ENCODE assay signal across 16 cellular contexts in genomic region chr2:230671117-230671516, GRCh38. TPM values are rescaled to one million over a fixed set of nuclear protein-coding genes. Genes with fewer than 3 reads are reported as not detected.
A peak's percentile ranks its signal among the peaks of the same experiment; 100 is the strongest.
DNase-seq lines count a peak whose midpoint lies in the region; ATAC-seq and TF ChIP-seq lines count a peak whose summit lies in the region.
"Had no signal": no experiment of that assay in that cellular context is flagged by ENCODE, and none has a peak within 500 bp of the region (broad histone marks: within the 10 kb centered on the region; RNA-seq: fewer than 3 reads in every experiment).

No MANE protein-coding gene starts in this region.

- no peak for DNase-seq in CD4-positive, CD25-positive, alpha-beta regulatory T cell
- DNase-seq in HFF-Myc (ENCODE audit: extremely low read depth, low read depth) (peak; percentile 79), kidney epithelial cell (ENCODE audit: low read depth) (peak; percentile 85), germinal center (ENCODE audit: low spot score) (no peak), erythroblast (lab: John Stamatoyannopoulos, UW) (no peak)
- DNase-seq in activated T-helper 1 cell treated with anti-CD3 and anti-CD28 coated beads, Interleukin-12 subunit alpha, Interleukin-12 subunit beta, Interleukin-2, Interleukin-4 antibody, amounts not matched to agents 30 ng/mL and 10 ng/mL and 1 ng/mL, durations not matched to agents 14 hours and 24 hours and 36 hours (ENCODE audit: low spot score) = no peak
- no peak for DNase-seq in effector memory CD8-positive, alpha-beta T cell
- DNase-seq: body of pancreas; DMS79; GOT3; NCI-H524 treated with DMSO at 0.1 percent for 48 hours; occipital lobe; stimulated activated CD4-positive, alpha-beta T cell treated with anti-CD3 and anti-CD28 coated beads, Interleukin-2, amount 100 ng/mL, for 48 hours had no signal

- H3K9me3 Mint-ChIP-seq in CD4-positive, CD25-positive, alpha-beta regulatory T cell = no peaks in the 10 kb centered on the region
- H3K9me3 Mint-ChIP-seq in activated T-helper 1 cell treated with anti-CD3 and anti-CD28 coated beads, Interleukin-12 subunit alpha, Interleukin-12 subunit beta, Interleukin-2, Interleukin-4 antibody, amounts not matched to agents 30 ng/mL and 10 ng/mL and 1 ng/mL, durations not matched to agents 14 hours and 24 hours and 36 hours = no peaks in the 10 kb centered on the region
- no peaks in the 10 kb centered on the region for H3K9me3 Mint-ChIP-seq in effector memory CD8-positive, alpha-beta T cell

- no peaks in the 10 kb centered on the region for H3K27me3 Mint-ChIP-seq in CD4-positive, CD25-positive, alpha-beta regulatory T cell
- H3K27me3 Mint-ChIP-seq in activated T-helper 1 cell treated with anti-CD3 and anti-CD28 coated beads, Interleukin-12 subunit alpha, Interleukin-12 subunit beta, Interleukin-2, Interleukin-4 antibody, amounts not matched to agents 30 ng/mL and 10 ng/mL and 1 ng/mL, durations not matched to agents 14 hours and 24 hours and 36 hours (ENCODE audit: insufficient read depth) = no peaks in the 10 kb centered on the region
- no peaks in the 10 kb centered on the region for H3K27me3 Mint-ChIP-seq in effector memory CD8-positive, alpha-beta T cell

- H3K27ac ChIP-seq in CD4-positive, CD25-positive, alpha-beta regulatory T cell (ENCODE audit: insufficient read depth, low read length, poor library complexity, severe bottlenecking) = no peak overlapping the region
- H3K27ac ChIP-seq: body of pancreas, esophagus muscularis mucosa, SK-N-MC had no signal

- TF ChIP-seq CTCF in HFF-Myc (IDR thresholded peaks at IDR 0.05; ENCODE audit: low read depth, low read length, missing control alignments) = no peak
- TF ChIP-seq CTCF in kidney epithelial cell (IDR thresholded peaks at IDR 0.05; ENCODE audit: insufficient read depth, low read length, poor library complexity, severe bottlenecking) = no peak

- H3K4me3 ChIP-seq in CD4-positive, CD25-positive, alpha-beta regulatory T cell (ENCODE audit: low read depth, low read length) = no peak overlapping the region
- H3K4me3 ChIP-seq in HFF-Myc (replicated peaks; ENCODE audit: low read depth, low read length) (no peak overlapping the region), kidney epithelial cell (ENCODE audit: low read depth, low read length) (no peak overlapping the region)
- H3K4me3 ChIP-seq: body of pancreas, esophagus muscularis mucosa, SK-N-MC had no signal

- peaks cover 17 to 37% (median 21%) of the 10 kb centered on the region in 4 donors for H3K4me1 Mint-ChIP-seq in CD4-positive, CD25-positive, alpha-beta regulatory T cell
- H3K4me1 Mint-ChIP-seq in activated T-helper 1 cell treated with anti-CD3 and anti-CD28 coated beads, Interleukin-12 subunit alpha, Interleukin-12 subunit beta, Interleukin-2, Interleukin-4 antibody, amounts not matched to agents 30 ng/mL and 10 ng/mL and 1 ng/mL, durations not matched to agents 14 hours and 24 hours and 36 hours (ENCODE audit: low read depth) = peaks cover 75% of the 10 kb centered on the region
- peaks cover 28 to 29% of the 10 kb centered on the region in 2 donors for H3K4me1 Mint-ChIP-seq in effector memory CD8-positive, alpha-beta T cell (ENCODE audit: low read depth in 2 of 2)

- H3K4me1 ChIP-seq in CD4-positive, CD25-positive, alpha-beta regulatory T cell (ENCODE audit: control insufficient read depth, insufficient read depth, low read length, poor library complexity, severe bottlenecking) = peaks cover 24% of the 10 kb centered on the region
- H3K4me1 ChIP-seq: body of pancreas had no signal

- no peaks in the 10 kb centered on the region for H3K9me3 ChIP-seq in CD4-positive, CD25-positive, alpha-beta regulatory T cell (ENCODE audit: control insufficient read depth in 2 of 2, low read length in 2 of 2)
- H3K9me3 ChIP-seq: body of pancreas, esophagus muscularis mucosa had no signal

- ATAC-seq in CD4-positive, CD25-positive, alpha-beta regulatory T cell (ENCODE audit: low read depth in 2 of 2) = no peak
- ATAC-seq in effector memory CD8-positive, alpha-beta T cell (replicated peaks) = no peak
- ATAC-seq in HG03354 (IDR thresholded peaks at IDR 0.05; ENCODE audit: poor library complexity, severe bottlenecking, unreplicated experiment) = no peak
- ATAC-seq: body of pancreas had no signal

- TF ChIP-seq POLR2A in erythroblast (IDR thresholded peaks at IDR 0.05; ENCODE audit: low read length) = no peak

- H3K27ac Mint-ChIP-seq in CD4-positive, CD25-positive, alpha-beta regulatory T cell = peak overlapping the region in 2 of 3 donors; percentile 3 to 29
- peak overlapping the region; percentile 50 for H3K27ac Mint-ChIP-seq in activated T-helper 1 cell treated with anti-CD3 and anti-CD28 coated beads, Interleukin-12 subunit alpha, Interleukin-12 subunit beta, Interleukin-2, Interleukin-4 antibody, amounts not matched to agents 30 ng/mL and 10 ng/mL and 1 ng/mL, durations not matched to agents 14 hours and 24 hours and 36 hours
- H3K27ac Mint-ChIP-seq in effector memory CD8-positive, alpha-beta T cell = peak overlapping the region in 1 of 2 donors; percentile 40

- H3K36me3 Mint-ChIP-seq in CD4-positive, CD25-positive, alpha-beta regulatory T cell = no peaks in the 10 kb centered on the region
- peaks cover 3% of the 10 kb centered on the region for H3K36me3 Mint-ChIP-seq in activated T-helper 1 cell treated with anti-CD3 and anti-CD28 coated beads, Interleukin-12 subunit alpha, Interleukin-12 subunit beta, Interleukin-2, Interleukin-4 antibody, amounts not matched to agents 30 ng/mL and 10 ng/mL and 1 ng/mL, durations not matched to agents 14 hours and 24 hours and 36 hours (ENCODE audit: low read depth)
- H3K36me3 Mint-ChIP-seq in effector memory CD8-positive, alpha-beta T cell (ENCODE audit: insufficient read depth) = no peaks in the 10 kb centered on the region

- H3K36me3 ChIP-seq in CD4-positive, CD25-positive, alpha-beta regulatory T cell (ENCODE audit: control insufficient read depth, insufficient read depth, low read length) = no peaks in the 10 kb centered on the region
- H3K36me3 ChIP-seq in kidney epithelial cell (ENCODE audit: control insufficient read depth, insufficient read depth, low read length) = no peaks in the 10 kb centered on the region
- H3K36me3 ChIP-seq: esophagus muscularis mucosa had no signal

- intact Hi-C loops in activated T-helper 1 cell treated with anti-CD3 and anti-CD28 coated beads, Interleukin-12 subunit alpha, Interleukin-12 subunit beta, Interleukin-2, Interleukin-4 antibody, amounts not matched to agents 30 ng/mL and 10 ng/mL and 1 ng/mL, durations not matched to agents 14 hours and 24 hours and 36 hours (cut with micrococcal nuclease) = no loop called here

- H3K27me3 ChIP-seq in CD4-positive, CD25-positive, alpha-beta regulatory T cell (ENCODE audit: control insufficient read depth, insufficient read depth, low read length) = no peaks in the 10 kb centered on the region
- H3K27me3 ChIP-seq in kidney epithelial cell (ENCODE audit: control insufficient read depth, insufficient read depth, low read length) = no peaks in the 10 kb centered on the region
- H3K27me3 ChIP-seq: body of pancreas, esophagus muscularis mucosa had no signal

- no peak overlapping the region for H3K4me3 Mint-ChIP-seq in CD4-positive, CD25-positive, alpha-beta regulatory T cell
- no peak overlapping the region for H3K4me3 Mint-ChIP-seq in activated T-helper 1 cell treated with anti-CD3 and anti-CD28 coated beads, Interleukin-12 subunit alpha, Interleukin-12 subunit beta, Interleukin-2, Interleukin-4 antibody, amounts not matched to agents 30 ng/mL and 10 ng/mL and 1 ng/mL, durations not matched to agents 14 hours and 24 hours and 36 hours
- H3K4me3 Mint-ChIP-seq in effector memory CD8-positive, alpha-beta T cell = no peak overlapping the region

RNA-seq across cellular contexts. Expression of gene CAB39, which starts 41.5 kb away (rescaled TPM):
- total RNA-seq in CD4-positive, CD25-positive, alpha-beta regulatory T cell = 114 TPM
- 10 to 100 TPM; 64.3 to 88.4 (median 78.3) TPM for polyA plus RNA-seq in CD4-positive, CD25-positive, alpha-beta regulatory T cell
- total RNA-seq in activated T-helper 1 cell treated with anti-CD3 and anti-CD28 coated beads, Interleukin-12 subunit alpha, Interleukin-12 subunit beta, Interleukin-2, Interleukin-4 antibody, amounts not matched to agents 30 ng/mL and 10 ng/mL and 1 ng/mL, durations not matched to agents 14 hours and 24 hours and 36 hours = 168 and 170 TPM in 2 replicates
- total RNA-seq in kidney epithelial cell = 57.8 and 59.8 TPM in 2 replicates

Comparison
In these comparisons a context has a peak if more than half of its experiments do, and no peak if none do; other contexts are left out.
1. DNase-seq: peak in HFF-Myc (single experiment) and kidney epithelial cell (single experiment); none in CD4-positive, CD25-positive, alpha-beta regulatory T cell (0 of 3), activated T-helper 1 cell treated with anti-CD3 and anti-CD28 coated beads, Interleukin-12 subunit alpha, Interleukin-12 subunit beta, Interleukin-2, Interleukin-4 antibody, amounts not matched to agents 30 ng/mL and 10 ng/mL and 1 ng/mL, durations not matched to agents 14 hours and 24 hours and 36 hours (single experiment), effector memory CD8-positive, alpha-beta T cell (0 of 3), germinal center (single experiment) and erythroblast (0 of 2).